Comparison of ENCODE assay signal across 1 cellular context in genomic region chr21:43658769-43659135, GRCh38.
TF ChIP-seq lines count a peak whose summit lies in the region.

No MANE protein-coding gene starts in this region.

TF ChIP-seq in HCT116, 20 proteins besides CTCF, POLR2A, EP300 and RAD21 (continued from another document):
- TF ChIP-seq REST (IDR thresholded peaks at IDR 0.05; ENCODE audit: low read depth) (no peak), MAX (IDR thresholded peaks at IDR 0.05) (no peak), ZFX (IDR thresholded peaks at IDR 0.05) (no peak), TCF7L2 (IDR thresholded peaks at IDR 0.05; ENCODE audit: borderline replicate concordance, extremely low read depth, insufficient read depth, insufficient read length) (no peak), EGR1 (IDR thresholded peaks at IDR 0.05; ENCODE audit: low read depth) (no peak), ATF3 (IDR thresholded peaks at IDR 0.05) (no peak), EZH2 (IDR thresholded peaks at IDR 0.05) (no peak)
